ENCODE assay signal across 13 cellular contexts in genomic region chr1:9844106-9844505, GRCh38. TPM values are rescaled to one million over a fixed set of nuclear protein-coding genes. Genes with fewer than 3 reads are reported as not detected.
DNase-seq lines count a peak whose midpoint lies in the region; ATAC-seq and TF ChIP-seq lines count a peak whose summit lies in the region.
"Had no signal": no experiment of that assay in that cellular context is flagged by ENCODE, and none has a peak within 500 bp of the region (broad histone marks: within the 10 kb centered on the region; RNA-seq: fewer than 3 reads in every experiment).

No MANE protein-coding gene starts in this region.

- no peaks in the 10 kb centered on the region for H3K27me3 ChIP-seq in lower lobe of right lung (ENCODE audit: low read depth)
- H3K27me3 ChIP-seq in thoracic aorta (replicated peaks; ENCODE audit: insufficient read depth): no peaks in the 10 kb centered on the region
- H3K27me3 ChIP-seq: upper lobe of left lung had no signal

- peak; percentile 54 for DNase-seq in activated effector memory CD4-positive, alpha-beta T cell treated with anti-CD3 and anti-CD28 coated beads, Interleukin-2, amount 50 U/mL, for 16 hours
- no peak for DNase-seq in activated effector memory CD4-positive, alpha-beta T cell treated with Interleukin-2 at 50 U/mL for 16 hours
- DNase-seq in lower lobe of right lung (peak; percentile 28), thoracic aorta (ENCODE audit: low spot score) (no peak), COR-L47 (lab: John Stamatoyannopoulos, UW) (no peak)
- DNase-seq: activated gamma-delta T cell treated with Interleukin-2 at 50 U/mL for 16 hours; effector CD8-positive, alpha-beta T cell; NCI-H2107; T-cell had no signal

- intact Hi-C loops in lower lobe of right lung (cut with DNase I): no loop called here

- H3K9me3 ChIP-seq in lower lobe of right lung: no peaks in the 10 kb centered on the region
- H3K9me3 ChIP-seq in thoracic aorta: no peaks in the 10 kb centered on the region
- H3K9me3 ChIP-seq: upper lobe of left lung had no signal

- H3K4me3 ChIP-seq in lower lobe of right lung (no peak overlapping the region), thoracic aorta (peak overlapping the region; percentile 48)
- H3K4me3 ChIP-seq: upper lobe of left lung had no signal

- peak overlapping the region; percentile 93 for H3K27ac ChIP-seq in cingulate gyrus (ENCODE audit: low read depth, low read length)
- H3K27ac ChIP-seq in lower lobe of right lung: no peak overlapping the region
- peak overlapping the region; percentile 13 to 22 for H3K27ac ChIP-seq in thoracic aorta
- H3K27ac ChIP-seq: upper lobe of left lung had no signal

- peaks cover 9% of the 10 kb centered on the region for H3K36me3 ChIP-seq in lower lobe of right lung
- no peaks in the 10 kb centered on the region for H3K36me3 ChIP-seq in thoracic aorta

- ATAC-seq in lower lobe of right lung (no peak), thoracic aorta (ENCODE audit: insufficient number of reproducible peaks, low FRiP score, low read depth) (no peak), HG03457 (IDR thresholded peaks at IDR 0.05; ENCODE audit: unreplicated experiment) (no peak), HG03135 (IDR thresholded peaks at IDR 0.05; ENCODE audit: unreplicated experiment) (no peak)

- TF ChIP-seq CTCF in lower lobe of right lung (IDR thresholded peaks at IDR 0.05): no peak
- no peak for TF ChIP-seq CTCF in thoracic aorta (IDR thresholded peaks at IDR 0.05)

- peaks cover 7% of the 10 kb centered on the region for H3K4me1 ChIP-seq in lower lobe of right lung
- peaks cover 6 to 26% of the 10 kb centered on the region in 2 donors for H3K4me1 ChIP-seq in thoracic aorta (ENCODE audit: control insufficient read depth in 1 of 2, low read depth in 2 of 2)

RNA-seq across cellular contexts. Expression of gene CLSTN1, which starts 20.3 kb away (rescaled TPM):
- total RNA-seq in lower lobe of right lung (72.3 TPM), thoracic aorta (10 to 100 TPM; 78.6 to 81.9 TPM)

Comparison
In these comparisons a context has a peak if more than half of its experiments do, and no peak if none do; other contexts are left out.
1. DNase-seq: peak in activated effector memory CD4-positive, alpha-beta T cell treated with anti-CD3 and anti-CD28 coated beads, Interleukin-2, amount 50 U/mL, for 16 hours (single experiment) and lower lobe of right lung (single experiment); none in activated effector memory CD4-positive, alpha-beta T cell treated with Interleukin-2 at 50 U/mL for 16 hours (single experiment), thoracic aorta (single experiment) and COR-L47 (single experiment).